ENCODE assay signal across 9 cellular contexts in the genomic region with DNA sequence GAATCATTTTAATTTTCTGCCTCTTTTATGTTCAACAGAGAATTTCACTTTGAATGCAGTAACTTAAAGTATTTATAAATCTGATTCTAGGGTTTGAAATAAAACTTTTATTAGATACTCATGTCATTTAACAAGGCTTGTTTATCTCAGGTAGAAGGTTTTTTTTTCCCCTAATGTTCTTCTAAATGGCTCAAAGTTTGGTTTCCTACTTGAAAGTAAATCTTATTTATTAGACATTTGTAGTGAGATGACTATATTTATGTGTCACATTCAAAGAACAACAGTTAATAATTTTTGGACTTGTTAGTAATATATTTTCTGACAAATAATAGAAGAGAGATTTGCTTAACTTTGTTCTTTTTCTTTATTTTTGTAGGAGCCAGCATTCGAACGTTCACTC.
"Had no signal": no experiment of that assay in that cellular context is flagged by ENCODE, and none has a peak within 500 bp of the region (broad histone marks: within the 10 kb centered on the region; RNA-seq: fewer than 3 reads in every experiment).

No MANE protein-coding gene starts in this region.

- ATAC-seq: GM23338, K562 had no signal

- DNase-seq: H9, HCEC 1CT, HFFc6, IMR-90, KG1 had no signal

- FAIRE-seq: H1, H54, K562 had no signal
